Comparison of ENCODE assay signal across 8 cellular contexts in genomic region chr21:15065381-15066230, GRCh38. TPM values are rescaled to one million over a fixed set of nuclear protein-coding genes. Genes with fewer than 3 reads are reported as not detected.
DNase-seq lines count a peak whose midpoint lies in the region; ATAC-seq and TF ChIP-seq lines count a peak whose summit lies in the region.

No MANE protein-coding gene starts in this region.

- peak; percentile 52 for DNase-seq in T-helper 2 cell treated with Interferon-gamma antibody and Interleukin-4, amounts not matched to agents 5 μg/mL and 100 μg/mL, for 36 hours (ENCODE audit: low spot score)
- DNase-seq in right atrium auricular region (ENCODE audit: low spot score) (peak; percentile 91), progenitor cell of endocrine pancreas (ENCODE audit: low spot score, unreplicated experiment) (peak; percentile 14), type B pancreatic cell (ENCODE audit: extremely low spot score, unreplicated experiment) (peak; percentile 79)

- peaks cover 2% of the 10 kb centered on the region for H3K36me3 Mint-ChIP-seq in T-helper 2 cell treated with Interferon-gamma antibody and Interleukin-4, amounts not matched to agents 5 μg/mL and 100 μg/mL, for 36 hours (ENCODE audit: low read depth)
- peaks cover 1% of the 10 kb centered on the region for H3K36me3 Mint-ChIP-seq in progenitor cell of endocrine pancreas (ENCODE audit: insufficient read depth)
- peaks cover 11% of the 10 kb centered on the region for H3K36me3 Mint-ChIP-seq in type B pancreatic cell

- no peaks in the 10 kb centered on the region for H3K9me3 Mint-ChIP-seq in T-helper 2 cell treated with Interferon-gamma antibody and Interleukin-4, amounts not matched to agents 5 μg/mL and 100 μg/mL, for 36 hours
- H3K9me3 Mint-ChIP-seq in progenitor cell of endocrine pancreas (ENCODE audit: low read depth) (no peaks in the 10 kb centered on the region), type B pancreatic cell (no peaks in the 10 kb centered on the region)

- no peaks in the 10 kb centered on the region for H3K36me3 ChIP-seq in HUES64 (ENCODE audit: insufficient read depth, low read length)
- H3K36me3 ChIP-seq in right atrium auricular region, result no peaks in the 10 kb centered on the region

- H3K9ac ChIP-seq in HUES64 (ENCODE audit: low read depth, low read length), result peak overlapping the region; percentile 79

- peak overlapping the region; percentile 26; the same call in 1 of the 2 replicates for H3K27ac ChIP-seq in HUES64 (ENCODE audit: low read depth, low read length)
- peak overlapping the region; percentile 91 for H3K27ac ChIP-seq in angular gyrus (ENCODE audit: low read depth, low read length)
- H3K27ac ChIP-seq in right atrium auricular region, result peak overlapping the region; percentile 97 to 99

- peaks cover 38% of the 10 kb centered on the region for H3K4me1 ChIP-seq in HUES64 (ENCODE audit: insufficient read depth, low read length)
- H3K4me1 ChIP-seq in right atrium auricular region, result peaks cover 0 to 37% of the 10 kb centered on the region in 2 donors

- H3K4me3 ChIP-seq in HUES64 (ENCODE audit: low read length) (peak overlapping the region; percentile 85), right atrium auricular region (peak overlapping the region; percentile 68 to 75)

- H3K27ac Mint-ChIP-seq in T-helper 2 cell treated with Interferon-gamma antibody and Interleukin-4, amounts not matched to agents 5 μg/mL and 100 μg/mL, for 36 hours, result peak overlapping the region; percentile 89
- H3K27ac Mint-ChIP-seq in progenitor cell of endocrine pancreas, result peak overlapping the region; percentile 99
- peak overlapping the region; percentile 98 for H3K27ac Mint-ChIP-seq in type B pancreatic cell

- ATAC-seq in GM18499 (IDR thresholded peaks at IDR 0.05; ENCODE audit: insufficient read depth, unreplicated experiment) (peak; percentile 4), HG03469 (IDR thresholded peaks at IDR 0.05; ENCODE audit: unreplicated experiment) (no peak)

- TF ChIP-seq CTCF in right atrium auricular region (IDR thresholded peaks at IDR 0.05) (peak in 1 of 2 donors; percentile 20), progenitor cell of endocrine pancreas (IDR thresholded peaks at IDR 0.05; ENCODE audit: unreplicated experiment) (no peak), type B pancreatic cell (conservative IDR thresholded peaks at IDR 0.05) (no peak)

- H3K27me3 ChIP-seq in HUES64 (ENCODE audit: insufficient read depth, low read length) (peaks cover 35% of the 10 kb centered on the region), right atrium auricular region (no peaks in the 10 kb centered on the region)

- under 1% methylated on average over 41 of the region's 41 CpGs for WGBS in HUES64

- H3K4me1 Mint-ChIP-seq in T-helper 2 cell treated with Interferon-gamma antibody and Interleukin-4, amounts not matched to agents 5 μg/mL and 100 μg/mL, for 36 hours (ENCODE audit: low read depth), result peaks cover 34% of the 10 kb centered on the region
- peaks cover 38% of the 10 kb centered on the region for H3K4me1 Mint-ChIP-seq in progenitor cell of endocrine pancreas (ENCODE audit: low read depth)
- H3K4me1 Mint-ChIP-seq in type B pancreatic cell (ENCODE audit: unreplicated experiment), result peaks cover 23% of the 10 kb centered on the region

- H3K4me3 Mint-ChIP-seq in T-helper 2 cell treated with Interferon-gamma antibody and Interleukin-4, amounts not matched to agents 5 μg/mL and 100 μg/mL, for 36 hours, result peak overlapping the region; percentile 96
- H3K4me3 Mint-ChIP-seq in progenitor cell of endocrine pancreas (ENCODE audit: low read depth), result peak overlapping the region; percentile 97
- H3K4me3 Mint-ChIP-seq in type B pancreatic cell, result peak overlapping the region; percentile 99

- H3K9me3 ChIP-seq in HUES64 (ENCODE audit: insufficient read depth, low read depth, low read length), result no peaks in the 10 kb centered on the region
- H3K9me3 ChIP-seq in right atrium auricular region, result no peaks in the 10 kb centered on the region

- peaks cover 56% of the 10 kb centered on the region for H3K27me3 Mint-ChIP-seq in T-helper 2 cell treated with Interferon-gamma antibody and Interleukin-4, amounts not matched to agents 5 μg/mL and 100 μg/mL, for 36 hours (ENCODE audit: low read depth)
- H3K27me3 Mint-ChIP-seq in progenitor cell of endocrine pancreas (peaks cover 3% of the 10 kb centered on the region), type B pancreatic cell (no peaks in the 10 kb centered on the region)

RNA-seq across cellular contexts. Expression of gene NRIP1, which starts 0.8 kb away (rescaled TPM):
- 20.2 TPM for polyA plus RNA-seq in HUES64 (2013, experiment 1 of 2)
- polyA plus RNA-seq in HUES64 (2013, experiment 2 of 2), result 26.4 TPM
- total RNA-seq in right atrium auricular region, result 10 to 100 TPM; 15.5 to 16.0 TPM
- 66.0 and 69.4 TPM in 2 replicates for total RNA-seq in progenitor cell of endocrine pancreas
- total RNA-seq in type B pancreatic cell (ENCODE audit: low replicate concordance), result 52.5 and 88.6 TPM in 2 replicates

Comparison
In these comparisons a context has a peak if more than half of its experiments do, and no peak if none do; other contexts are left out.
1. H3K27ac ChIP-seq: peak in every context shown above with its lines; median percentile 98 in right atrium auricular region; 91 in angular gyrus; 26 in HUES64.
2. DNase-seq: peak in every context shown above with its lines; median percentile 91 in right atrium auricular region; 79 in type B pancreatic cell; 52 in T-helper 2 cell treated with Interferon-gamma antibody and Interleukin-4, amounts not matched to agents 5 μg/mL and 100 μg/mL, for 36 hours; 14 in progenitor cell of endocrine pancreas.